ENCODE assay signal across 13 cellular contexts in genomic region chr3:197366301-197367044, GRCh38.
DNase-seq lines count a peak whose midpoint lies in the region; ATAC-seq and TF ChIP-seq lines count a peak whose summit lies in the region.
"Had no signal": no experiment of that assay in that cellular context is flagged by ENCODE, and none has a peak within 500 bp of the region (broad histone marks: within the 10 kb centered on the region; RNA-seq: fewer than 3 reads in every experiment).

No MANE protein-coding gene starts in this region.

- TF ChIP-seq POLR2A in gastrocnemius medialis (IDR thresholded peaks at IDR 0.05), result no peak

- TF ChIP-seq CTCF in astrocyte of the spinal cord (IDR thresholded peaks at IDR 0.05; ENCODE audit: low read depth, low read length), result no peak
- TF ChIP-seq CTCF in lower lobe of right lung (IDR thresholded peaks at IDR 0.05), result no peak
- no peak for TF ChIP-seq CTCF in gastrocnemius medialis (IDR thresholded peaks at IDR 0.05 in 4 of 5, conservative IDR thresholded peaks at IDR 0.05 in 1 of 5)

- H3K27me3 ChIP-seq in lower lobe of right lung (ENCODE audit: low read depth) (no peaks in the 10 kb centered on the region), gastrocnemius medialis (no peaks in the 10 kb centered on the region)
- H3K27me3 ChIP-seq: transverse colon had no signal

- no peaks in the 10 kb centered on the region for H3K36me3 ChIP-seq in lower lobe of right lung
- no peaks in the 10 kb centered on the region for H3K36me3 ChIP-seq in gastrocnemius medialis
- H3K36me3 ChIP-seq: transverse colon had no signal

- in situ Hi-C loops in astrocyte of the spinal cord (cut with HindIII; ENCODE audit: low sequenced_read_pairs) (no loop called here), gastrocnemius medialis (cut with MboI; ENCODE audit: low sequenced_read_pairs in 4 of 4) (no loop called here)

- DNase-seq in NCI-H345 (lab: John Stamatoyannopoulos, UW) (peak; percentile 20), NCI-H345 treated with DMSO at 0.1 percent for 48 hours (lab: John Stamatoyannopoulos, UW; ENCODE audit: unreplicated experiment) (no peak), astrocyte of the spinal cord (ENCODE audit: low read depth, low spot score) (peak; percentile 65), lower lobe of right lung (no peak), SKM-1 (lab: John Stamatoyannopoulos, UW; ENCODE audit: unreplicated experiment) (no peak), NCI-H1092 (lab: John Stamatoyannopoulos, UW) (no peak), gastrocnemius medialis (no peak)
- DNase-seq: 8988T; activated CD4-positive, alpha-beta memory T cell treated with anti-CD3 and anti-CD28 coated beads, Interleukin-2, amount 10 ng/mL, durations not matched to agents 7 days and 5 days; activated naive CD4-positive, alpha-beta T cell treated with anti-CD3 and anti-CD28 coated beads for 36 hours; naive B cell; transverse colon had no signal

- H3K4me3 ChIP-seq in astrocyte of the spinal cord (ENCODE audit: low read depth, low read length), result no peak overlapping the region
- H3K4me3 ChIP-seq in lower lobe of right lung, result no peak overlapping the region
- no peak overlapping the region for H3K4me3 ChIP-seq in gastrocnemius medialis
- H3K4me3 ChIP-seq: transverse colon had no signal

- intact Hi-C loops in lower lobe of right lung (cut with DNase I), result no loop called here
- intact Hi-C loops in gastrocnemius medialis (cut with DNase I; ENCODE audit: low total_unique reads), result no loop called here

- no peak overlapping the region for H3K27ac ChIP-seq in lower lobe of right lung
- H3K27ac ChIP-seq in gastrocnemius medialis, result no peak overlapping the region
- H3K27ac ChIP-seq: transverse colon had no signal

- H3K9me3 ChIP-seq in lower lobe of right lung, result no peaks in the 10 kb centered on the region
- H3K9me3 ChIP-seq in gastrocnemius medialis, result no peaks in the 10 kb centered on the region
- H3K9me3 ChIP-seq: transverse colon had no signal

- H3K4me1 ChIP-seq in lower lobe of right lung (peaks cover 19% of the 10 kb centered on the region), gastrocnemius medialis (peaks cover 0 to 6% of the 10 kb centered on the region in 2 donors)

- peak; percentile 63 to 81 for ATAC-seq in lower lobe of right lung
- ATAC-seq in HG02678 (IDR thresholded peaks at IDR 0.05; ENCODE audit: unreplicated experiment), result no peak
- ATAC-seq in gastrocnemius medialis, result no peak

Comparison
In these comparisons a context has a peak if more than half of its experiments do, and no peak if none do; other contexts are left out.
1. DNase-seq: peak in NCI-H345 (single experiment) and astrocyte of the spinal cord (single experiment); none in NCI-H345 treated with DMSO at 0.1 percent for 48 hours (single experiment), lower lobe of right lung (single experiment), SKM-1 (single experiment), NCI-H1092 (single experiment) and gastrocnemius medialis (0 of 2).
2. ATAC-seq: peak in lower lobe of right lung (2 of 2); none in HG02678 (single experiment) and gastrocnemius medialis (0 of 2).